ENCODE assay signal across 21 cellular contexts in genomic region chr1:160819186-160819585, GRCh38. TPM values are rescaled to one million over a fixed set of nuclear protein-coding genes. Genes with fewer than 3 reads are reported as not detected.
DNase-seq lines count a peak whose midpoint lies in the region; ATAC-seq and TF ChIP-seq lines count a peak whose summit lies in the region.
"Had no signal": no experiment of that assay in that cellular context is flagged by ENCODE, and none has a peak within 500 bp of the region (broad histone marks: within the 10 kb centered on the region; RNA-seq: fewer than 3 reads in every experiment).

No MANE protein-coding gene starts in this region.

- intact Hi-C loops in CD4-positive, alpha-beta memory T cell (cut with micrococcal nuclease): no loop called here
- intact Hi-C loops in esophagus muscularis mucosa (cut with DNase I): no loop called here

- H3K27ac Mint-ChIP-seq in CD4-positive, alpha-beta memory T cell: peak overlapping the region in 6 of 7 donors; percentile 36 to 91 (median 59)
- H3K27ac Mint-ChIP-seq in IgD-negative memory B cell (peak overlapping the region in 2 of 3 donors; percentile 35 to 93), osteocyte (ENCODE audit: unreplicated experiment) (no peak overlapping the region)
- H3K27ac Mint-ChIP-seq: HFFc6 had no signal

- peaks cover 2 to 6% (median 3%) of the 10 kb centered on the region in 4 donors for H3K4me1 Mint-ChIP-seq in CD4-positive, alpha-beta memory T cell
- H3K4me1 Mint-ChIP-seq in IgD-negative memory B cell (peaks cover 0 to 6% (median 3%) of the 10 kb centered on the region in 3 donors), osteocyte (ENCODE audit: unreplicated experiment) (no peaks in the 10 kb centered on the region)

- no peak overlapping the region for H3K4me3 ChIP-seq in CD4-positive, alpha-beta memory T cell (ENCODE audit: low read length in 2 of 2)
- no peak overlapping the region for H3K4me3 ChIP-seq in esophagus muscularis mucosa
- H3K4me3 ChIP-seq: PC-9, SJSA1 had no signal

- no peak for TF ChIP-seq POLR2A in esophagus muscularis mucosa (IDR thresholded peaks at IDR 0.05; ENCODE audit: low read depth)

- TF ChIP-seq CTCF in esophagus muscularis mucosa (IDR thresholded peaks at IDR 0.05) (no peak), osteocyte (IDR thresholded peaks at IDR 0.05) (no peak)

- H3K36me3 Mint-ChIP-seq in CD4-positive, alpha-beta memory T cell: peaks cover 69 to 82% of the 10 kb centered on the region in 2 donors
- peaks cover 12% of the 10 kb centered on the region for H3K36me3 Mint-ChIP-seq in IgD-negative memory B cell
- no peaks in the 10 kb centered on the region for H3K36me3 Mint-ChIP-seq in osteocyte (ENCODE audit: unreplicated experiment)

- WGBS in esophagus muscularis mucosa: 61% methylated on average over 3 of the region's 3 CpGs

- no peaks in the 10 kb centered on the region for H3K4me1 ChIP-seq in CD4-positive, alpha-beta memory T cell (ENCODE audit: insufficient read depth, low read length)
- H3K4me1 ChIP-seq in esophagus muscularis mucosa: no peaks in the 10 kb centered on the region
- H3K4me1 ChIP-seq: SJSA1 had no signal

- POLR2A ChIA-PET in CD4-positive, alpha-beta memory T cell (lab: Charles Lee; ENCODE audit: partially characterized antibody): interaction anchor here (0.9 kb wide), 1 partner anchor 18 kb away, joined by 3 read pairs; no protein-coding TSS in a partner anchor

- no peak for DNase-seq in CD4-positive, alpha-beta memory T cell
- DNase-seq in esophagus muscularis mucosa (ENCODE audit: extremely low spot score) (peak; percentile 77), osteocyte (ENCODE audit: extremely low spot score, unreplicated experiment) (peak; percentile 73), NCI-H774 (lab: John Stamatoyannopoulos, UW) (no peak), COR-L47 (lab: John Stamatoyannopoulos, UW) (no peak)
- DNase-seq: ACHN, AML-193, DMS79, HFFc6, NCI-H1048, NCI-H1436 treated with DMSO at 0.1 percent for 48 hours, NCI-H2081, NCI-H748 treated with DMSO at 0.1 percent for 48 hours, PC-9 had no signal

- no peaks in the 10 kb centered on the region for H3K27me3 Mint-ChIP-seq in CD4-positive, alpha-beta memory T cell
- H3K27me3 Mint-ChIP-seq in IgD-negative memory B cell (no peaks in the 10 kb centered on the region), osteocyte (ENCODE audit: unreplicated experiment) (no peaks in the 10 kb centered on the region)

- H3K9me3 Mint-ChIP-seq in CD4-positive, alpha-beta memory T cell: no peaks in the 10 kb centered on the region
- no peaks in the 10 kb centered on the region for H3K9me3 Mint-ChIP-seq in IgD-negative memory B cell
- no peaks in the 10 kb centered on the region for H3K9me3 Mint-ChIP-seq in osteocyte (ENCODE audit: unreplicated experiment)
- H3K9me3 Mint-ChIP-seq: HFFc6 had no signal

- no peak overlapping the region for H3K27ac ChIP-seq in CD4-positive, alpha-beta memory T cell (ENCODE audit: low read depth, low read length)
- H3K27ac ChIP-seq in esophagus muscularis mucosa (replicated peaks in 1 of 4): no peak overlapping the region
- H3K27ac ChIP-seq: PC-9, SJSA1 had no signal

- TF ChIP-seq EP300 in esophagus muscularis mucosa (IDR thresholded peaks at IDR 0.05): no peak

- H3K36me3 ChIP-seq in CD4-positive, alpha-beta memory T cell (ENCODE audit: insufficient read depth, low read length): peaks cover 75% of the 10 kb centered on the region
- H3K36me3 ChIP-seq in esophagus muscularis mucosa: no peaks in the 10 kb centered on the region
- H3K36me3 ChIP-seq: SJSA1 had no signal

- no peaks in the 10 kb centered on the region for H3K27me3 ChIP-seq in CD4-positive, alpha-beta memory T cell (ENCODE audit: insufficient read depth, low read length)
- H3K27me3 ChIP-seq in esophagus muscularis mucosa: peaks cover 0 to 23% (median 0%) of the 10 kb centered on the region in 4 donors
- H3K27me3 ChIP-seq: SJSA1 had no signal

- no peak for ATAC-seq in HG02763 (IDR thresholded peaks at IDR 0.05; ENCODE audit: unreplicated experiment)

- CTCF ChIA-PET in CD4-positive, alpha-beta memory T cell (lab: Charles Lee; ENCODE audit: partially characterized antibody): interaction anchor here (1.6 to 2.0 kb wide), 2 partner anchors 13 to 20 kb away, joined by 5 to 9 read pairs; no protein-coding TSS in a partner anchor

- no peak overlapping the region for H3K4me3 Mint-ChIP-seq in CD4-positive, alpha-beta memory T cell
- H3K4me3 Mint-ChIP-seq in IgD-negative memory B cell: no peak overlapping the region
- H3K4me3 Mint-ChIP-seq in osteocyte (ENCODE audit: unreplicated experiment): no peak overlapping the region
- H3K4me3 Mint-ChIP-seq: HFFc6 had no signal

- H3K9me3 ChIP-seq in CD4-positive, alpha-beta memory T cell (ENCODE audit: control insufficient read depth in 1 of 2, low read length in 2 of 2): no peaks in the 10 kb centered on the region
- H3K9me3 ChIP-seq in esophagus muscularis mucosa: no peaks in the 10 kb centered on the region
- H3K9me3 ChIP-seq: SJSA1 had no signal

RNA-seq across cellular contexts. Expression of gene LY9, which starts 23.2 kb away (rescaled TPM):
- 100 to 1,000 TPM; 131 to 136 TPM for total RNA-seq in CD4-positive, alpha-beta memory T cell
- 100 to 1,000 TPM; 163 to 211 TPM for polyA plus RNA-seq in CD4-positive, alpha-beta memory T cell
- 158 TPM for polyA plus RNA-seq in IgD-negative memory B cell
- total RNA-seq in esophagus muscularis mucosa (under 1 TPM in 2 of 4 donors, not detected in 2; 0.26 to 0.66 TPM), osteocyte (not detected in 2 replicates)
- total RNA-seq: G401, H1, HFFc6, MCF 10A, NCI-H460, SJSA1 had no signal
- polyA plus RNA-seq: H1 had no signal

RNA-seq across cellular contexts. Expression of gene CD244, which starts 43.5 kb away (rescaled TPM):
- total RNA-seq in CD4-positive, alpha-beta memory T cell: not detected
- polyA plus RNA-seq in CD4-positive, alpha-beta memory T cell: under 1 TPM; 0.93 to 0.95 TPM
- polyA plus RNA-seq in IgD-negative memory B cell: 1.6 TPM
- total RNA-seq in esophagus muscularis mucosa (under 1 TPM in 3 of 4 donors, not detected in 1; 0.13 to 0.83 (median 0.34) TPM), osteocyte (not detected in 2 replicates)
- total RNA-seq: G401, H1, HFFc6, MCF 10A, NCI-H460, PC-9, SJSA1 had no signal
- polyA plus RNA-seq: H1 had no signal

Comparison
In these comparisons a context has a peak if more than half of its experiments do, and no peak if none do; other contexts are left out.
1. DNase-seq: peak in esophagus muscularis mucosa (single experiment) and osteocyte (single experiment); none in CD4-positive, alpha-beta memory T cell (0 of 5), NCI-H774 (single experiment) and COR-L47 (single experiment).
2. RNA of gene LY9, which starts 23.2 kb away (total RNA-seq): 131 to 136 TPM in CD4-positive, alpha-beta memory T cell; 0.26 to 0.66 TPM in esophagus muscularis mucosa and not detected in osteocyte; every median in the first group is over 10 times any median in the second.